Comparison of ENCODE assay signal across 23 cellular contexts in the genomic region with DNA sequence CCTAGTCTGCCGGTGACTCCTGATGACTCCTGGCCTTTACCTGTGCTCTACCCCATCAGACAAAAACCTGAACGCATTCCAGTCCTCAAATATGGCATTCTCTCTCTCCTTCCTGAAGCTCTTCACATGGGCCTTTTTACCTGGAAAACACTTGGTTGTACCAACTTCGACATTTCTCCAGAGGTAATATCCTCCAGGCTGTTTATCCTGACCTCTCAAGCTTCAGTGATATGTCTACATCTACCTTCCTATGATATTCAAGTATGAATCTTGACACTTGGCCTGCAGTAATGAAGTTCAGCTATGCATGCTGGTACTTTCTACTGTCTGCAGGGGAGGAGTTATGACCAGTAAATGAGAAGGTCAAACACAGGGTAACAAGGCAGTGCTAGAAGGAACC.
DNase-seq lines count a peak whose midpoint lies in the region; ATAC-seq, FAIRE-seq and TF ChIP-seq lines count a peak whose summit lies in the region.
"Had no signal": no experiment of that assay in that cellular context is flagged by ENCODE, and none has a peak within 500 bp of the region (broad histone marks: within the 10 kb centered on the region; RNA-seq: fewer than 3 reads in every experiment).

No MANE protein-coding gene starts in this region.

- H4K5ac ChIP-seq in H1 (ENCODE audit: insufficient read length, low read depth, low read length), result no peak overlapping the region

- no peak overlapping the region for H3K18ac ChIP-seq in H1 (ENCODE audit: extremely low read depth, low read length)

- 100% methylated on average over 3 of the region's 3 CpGs; no CpG with 5 or more reads in 1 of the 2 experiments for WGBS in H1 (ENCODE audit: extremely low coverage in 1 of 2, insufficient coverage in 1 of 2, insufficient read length in 1 of 2, insufficient replicate concordance in 2 of 2, low coverage in 1 of 2, low lambda C conversion rate in 2 of 2, missing lambda C conversion rate in 1 of 2), 2 experiments

- H3K36me3 Mint-ChIP-seq in activated CD4-positive, alpha-beta T cell treated with anti-CD3 and anti-CD28 coated beads for 36 hours (ENCODE audit: low read depth), result peaks cover 4% of the 10 kb centered on the region
- no peaks in the 10 kb centered on the region for H3K36me3 Mint-ChIP-seq in CD4-positive, alpha-beta T cell (ENCODE audit: low read depth)
- H3K36me3 Mint-ChIP-seq in natural killer cell treated with Interleukin-12 subunit alpha and Interleukin-12 subunit beta and Interleukin-15 and Interleukin-18, amount 100 ng/mL, for 72 hours, result peaks cover 17% of the 10 kb centered on the region
- H3K36me3 Mint-ChIP-seq: IgD-negative memory B cell had no signal

- no peak overlapping the region for H3K4me3 Mint-ChIP-seq in activated CD4-positive, alpha-beta T cell treated with anti-CD3 and anti-CD28 coated beads for 36 hours
- no peak overlapping the region for H3K4me3 Mint-ChIP-seq in CD4-positive, alpha-beta T cell
- peak overlapping the region; percentile 73 for H3K4me3 Mint-ChIP-seq in natural killer cell treated with Interleukin-12 subunit alpha and Interleukin-12 subunit beta and Interleukin-15 and Interleukin-18, amount 100 ng/mL, for 72 hours

- no peak for FAIRE-seq in H1 (lab: Jason Lieb, UNC)
- FAIRE-seq: G401.6, GM12892 had no signal

- H3K4ac ChIP-seq in H1 (replicated peaks; ENCODE audit: insufficient read length, low read depth, low read length), result no peak overlapping the region

- H2BK120ac ChIP-seq in H1 (replicated peaks; ENCODE audit: low read depth, low read length), result no peak overlapping the region

- no peak for TF ChIP-seq CTCF in CD4-positive, alpha-beta T cell (IDR thresholded peaks at IDR 0.05)
- TF ChIP-seq CTCF in H1 (IDR thresholded peaks at IDR 0.05; ENCODE audit: control extremely low read depth in 1 of 3, insufficient read depth in 1 of 3, low read depth in 1 of 3, low read length in 3 of 3), result no peak

- no peak for TF ChIP-seq EP300 in H1 (IDR thresholded peaks at IDR 0.05; ENCODE audit: borderline replicate concordance in 1 of 2, low read depth in 2 of 2, low read length in 2 of 2)

- H3K23ac ChIP-seq in H1 (ENCODE audit: insufficient read length), result no peak overlapping the region

- H3K79me2 ChIP-seq in H1 (ENCODE audit: control insufficient read depth in 1 of 2, insufficient read depth in 2 of 2, low read length in 2 of 2), result no peaks in the 10 kb centered on the region

- H3K56ac ChIP-seq in H1 (replicated peaks; ENCODE audit: insufficient read length, low read depth, low read length), result no peak overlapping the region

- H2BK12ac ChIP-seq in H1 (ENCODE audit: low read depth, low read length), result no peak overlapping the region

- H2AFZ ChIP-seq in H1 (ENCODE audit: low read length), result 0 out of 2 replicates have a peak overlapping the region, but pooled peaks have one; percentile 52
- H2AFZ ChIP-seq: GM23248 had no signal

- no peak overlapping the region for H3K14ac ChIP-seq in H1 (ENCODE audit: insufficient read length)

- POLR2A ChIA-PET in activated CD4-positive, alpha-beta T cell treated with anti-CD3 and anti-CD28 coated beads for 36 hours (lab: Charles Lee), result no interaction called here
- POLR2A ChIA-PET in CD4-positive, alpha-beta T cell (lab: Charles Lee), result no interaction called here
- POLR2A ChIA-PET in H1 (lab: Charles Lee; ENCODE audit: partially characterized antibody), result no interaction called here

- no peaks in the 10 kb centered on the region for H3K27me3 ChIP-seq in CD4-positive, alpha-beta T cell (ENCODE audit: control insufficient read depth, insufficient read depth, low read length)
- H3K27me3 ChIP-seq in H1 (replicated peaks in 1 of 4; ENCODE audit: control insufficient read depth in 3 of 4, extremely low read depth in 1 of 4, insufficient read depth in 3 of 4, low read length in 3 of 4), result no peaks in the 10 kb centered on the region

- H2BK5ac ChIP-seq in H1 (ENCODE audit: low read depth, low read length), result no peak overlapping the region

- H3K23me2 ChIP-seq in H1 (ENCODE audit: low read depth, low read length), result no peaks in the 10 kb centered on the region

- H3K4me1 ChIP-seq in H1 (replicated peaks in 1 of 4; ENCODE audit: control insufficient read depth in 3 of 4, insufficient read depth in 4 of 4, low read length in 3 of 4), result peaks cover 0 to 4% (median 1%) of the 10 kb centered on the region in 4 experiments; a peak in 3 of 7 replicates
- H3K4me1 ChIP-seq: HAP-1 had no signal

- peaks cover 8% of the 10 kb centered on the region for H3K9me3 Mint-ChIP-seq in activated CD4-positive, alpha-beta T cell treated with anti-CD3 and anti-CD28 coated beads for 36 hours (ENCODE audit: low read depth)
- peaks cover 5% of the 10 kb centered on the region for H3K9me3 Mint-ChIP-seq in CD4-positive, alpha-beta T cell
- H3K9me3 Mint-ChIP-seq in natural killer cell treated with Interleukin-12 subunit alpha and Interleukin-12 subunit beta and Interleukin-15 and Interleukin-18, amount 100 ng/mL, for 72 hours, result peaks cover 13% of the 10 kb centered on the region

- H3K9ac ChIP-seq in H1 (replicated peaks in 1 of 4; ENCODE audit: extremely low read depth in 1 of 4, low read depth in 3 of 4, low read length in 3 of 4), result no peak overlapping the region
- H3K9ac ChIP-seq: BLaER1 treated with 17β-estradiol and CSF1 and Interleukin-3, amounts not matched to agents 10 nM and 100 nM; GM23248 had no signal

- no peak for TF ChIP-seq RAD21 in H1 (IDR thresholded peaks at IDR 0.05 in 1 of 2, conservative IDR thresholded peaks at IDR 0.05 in 1 of 2; ENCODE audit: low read depth in 2 of 2, low read length in 2 of 2)

- H2BK20ac ChIP-seq in H1 (ENCODE audit: low read length), result no peak overlapping the region

- no peak overlapping the region for H3K4me2 ChIP-seq in H1 (ENCODE audit: insufficient read depth in 1 of 2, low read depth in 2 of 2, low read length in 2 of 2)

- no peaks in the 10 kb centered on the region for H3K9me3 ChIP-seq in CD4-positive, alpha-beta T cell (ENCODE audit: control insufficient read depth, low read length)
- peaks cover 2 to 16% of the 10 kb centered on the region in 2 experiments; a peak in 3 of 4 replicates for H3K9me3 ChIP-seq in H1 (ENCODE audit: insufficient read depth in 2 of 2, low read depth in 1 of 2, low read length in 1 of 2)
- H3K9me3 ChIP-seq: HAP-1 had no signal

- H3K27ac Mint-ChIP-seq in activated CD4-positive, alpha-beta T cell treated with anti-CD3 and anti-CD28 coated beads for 36 hours, result peak overlapping the region; percentile 45
- peak overlapping the region; percentile 17 for H3K27ac Mint-ChIP-seq in CD4-positive, alpha-beta T cell
- H3K27ac Mint-ChIP-seq in natural killer cell treated with Interleukin-12 subunit alpha and Interleukin-12 subunit beta and Interleukin-15 and Interleukin-18, amount 100 ng/mL, for 72 hours, result peak overlapping the region; percentile 80 to 87
- H3K27ac Mint-ChIP-seq: IgD-negative memory B cell had no signal

- H2BK15ac ChIP-seq in H1 (ENCODE audit: low read length), result no peak overlapping the region

- H3K4me3 ChIP-seq in H1 (ENCODE audit: extremely low read depth in 1 of 4, insufficient read depth in 2 of 4, low read depth in 3 of 4, low read length in 4 of 4), result no peak overlapping the region
- H3K4me3 ChIP-seq: BLaER1 treated with 17β-estradiol and CSF1 and Interleukin-3, amounts not matched to agents 10 nM and 100 nM; GM23248; HAP-1 had no signal

- H4K91ac ChIP-seq in H1 (replicated peaks; ENCODE audit: insufficient read length, low read length), result no peak overlapping the region

- TF ChIP-seq POLR2A in H1 (IDR thresholded peaks at IDR 0.05; ENCODE audit: control extremely low read depth in 1 of 2, low read depth in 2 of 2, low read length in 2 of 2), result no peak

- H3K36me3 ChIP-seq in H1 (ENCODE audit: control insufficient read depth in 2 of 4, insufficient read depth in 4 of 4, low read length in 3 of 4), result no peaks in the 10 kb centered on the region
- H3K36me3 ChIP-seq: BLaER1 treated with 17β-estradiol and CSF1 and Interleukin-3, amounts not matched to agents 10 nM and 100 nM; HAP-1 had no signal

- DNase-seq in activated CD4-positive, alpha-beta T cell treated with anti-CD3 and anti-CD28 coated beads for 36 hours, result no peak
- no peak for DNase-seq in activated CD4-positive, alpha-beta T cell treated with anti-CD3 and anti-CD28 coated beads, Interleukin-2, amount 50 U/mL, for 1 hour
- DNase-seq in CD4-positive, alpha-beta T cell, result no peak
- DNase-seq in H1 (ENCODE audit: low read depth in 1 of 2, low spot score in 2 of 2) (no peak), OCI-M1 (lab: John Stamatoyannopoulos, UW) (no peak)
- no peak for DNase-seq in natural killer cell treated with Interleukin-12 subunit alpha and Interleukin-12 subunit beta and Interleukin-15 and Interleukin-18, amount 100 ng/mL, for 72 hours (ENCODE audit: low spot score)
- DNase-seq: 8988T, GM23248, Karpas-422, NCI-H1694, NCI-H2081 treated with DMSO at 0.1 percent for 48 hours, NCI-H2171 treated with DMSO at 0.1 percent for 48 hours, NCI-H446 treated with DMSO at 0.1 percent for 48 hours, NCI-H526 treated with DMSO at 0.1 percent for 48 hours, PC-3, Right ventricle myocardium superior had no signal

- CTCF ChIA-PET in activated CD4-positive, alpha-beta T cell treated with anti-CD3 and anti-CD28 coated beads for 36 hours (lab: Charles Lee), result interaction anchor here (0.7 to 0.9 kb wide), 2 partner anchors 9 to 27 kb away, joined by 3 to 4 read pairs; no protein-coding TSS in a partner anchor
- CTCF ChIA-PET in CD4-positive, alpha-beta T cell (lab: Charles Lee), result no interaction called here
- CTCF ChIA-PET in H1 (lab: Charles Lee; ENCODE audit: partially characterized antibody), result interaction anchor here (0.6 to 0.7 kb wide), 2 partner anchors 14 to 1697 kb away, joined by 3 read pairs; no protein-coding TSS in a partner anchor

- no peaks in the 10 kb centered on the region for H4K20me1 ChIP-seq in H1 (replicated peaks in 1 of 2; ENCODE audit: control insufficient read depth in 1 of 2, insufficient read depth in 2 of 2, low read length in 2 of 2)
- H4K20me1 ChIP-seq: BLaER1 treated with 17β-estradiol and CSF1 and Interleukin-3, amounts not matched to agents 10 nM and 100 nM had no signal

- ATAC-seq in activated CD4-positive, alpha-beta T cell treated with anti-CD3 and anti-CD28 coated beads for 36 hours, result no peak
- no peak for ATAC-seq in CD4-positive, alpha-beta T cell (ENCODE audit: poor library complexity)
- no peak for ATAC-seq in natural killer cell treated with Interleukin-12 subunit alpha and Interleukin-12 subunit beta and Interleukin-15 and Interleukin-18, amount 100 ng/mL, for 72 hours
- ATAC-seq in GM21447 (IDR thresholded peaks at IDR 0.05; ENCODE audit: unreplicated experiment) (no peak), HG02884 (IDR thresholded peaks at IDR 0.05; ENCODE audit: unreplicated experiment) (no peak)
- ATAC-seq: PC-3 had no signal

- H3K27me3 Mint-ChIP-seq in activated CD4-positive, alpha-beta T cell treated with anti-CD3 and anti-CD28 coated beads for 36 hours, result no peaks in the 10 kb centered on the region
- H3K27me3 Mint-ChIP-seq in CD4-positive, alpha-beta T cell, result no peaks in the 10 kb centered on the region
- no peaks in the 10 kb centered on the region for H3K27me3 Mint-ChIP-seq in natural killer cell treated with Interleukin-12 subunit alpha and Interleukin-12 subunit beta and Interleukin-15 and Interleukin-18, amount 100 ng/mL, for 72 hours
- H3K27me3 Mint-ChIP-seq: IgD-negative memory B cell had no signal

- no peaks in the 10 kb centered on the region for H3K79me1 ChIP-seq in H1 (ENCODE audit: low read depth, low read length)

- peaks cover 38% of the 10 kb centered on the region for H3K4me1 Mint-ChIP-seq in activated CD4-positive, alpha-beta T cell treated with anti-CD3 and anti-CD28 coated beads for 36 hours
- H3K4me1 Mint-ChIP-seq in CD4-positive, alpha-beta T cell (ENCODE audit: low read depth), result peaks cover 72% of the 10 kb centered on the region
- H3K4me1 Mint-ChIP-seq in natural killer cell treated with Interleukin-12 subunit alpha and Interleukin-12 subunit beta and Interleukin-15 and Interleukin-18, amount 100 ng/mL, for 72 hours (ENCODE audit: low read depth in 2 of 2), result peaks cover 52 to 55% of the 10 kb centered on the region in 2 donors
- H3K4me1 Mint-ChIP-seq: IgD-negative memory B cell had no signal

- intact Hi-C loops in activated CD4-positive, alpha-beta T cell treated with anti-CD3 and anti-CD28 coated beads for 36 hours (cut with DNase I, micrococcal nuclease), result no loop called here
- intact Hi-C loops in CD4-positive, alpha-beta T cell (cut with DNase I, micrococcal nuclease), result loop anchor here in 1 of 2 experiments (1.0 kb wide), 1 partner anchor 19 kb away; no protein-coding TSS in a partner anchor

- no peak overlapping the region for H2AK5ac ChIP-seq in H1 (ENCODE audit: low read depth, low read length)

- H4K8ac ChIP-seq in H1 (ENCODE audit: extremely low read depth, insufficient read depth, low read length), result no peak overlapping the region

- no peak overlapping the region for H3K27ac ChIP-seq in CD4-positive, alpha-beta T cell (ENCODE audit: low read depth, low read length)
- no peak overlapping the region for H3K27ac ChIP-seq in H1 (ENCODE audit: low read depth, low read length)
- H3K27ac ChIP-seq: BLaER1 treated with 17β-estradiol and CSF1 and Interleukin-3, amounts not matched to agents 10 nM and 100 nM; GM23248 had no signal

Comparison
In these comparisons a context has a peak if more than half of its experiments do, and no peak if none do; other contexts are left out.
1. H3K27ac Mint-ChIP-seq: peak in every context shown above with its lines; median percentile 84 in natural killer cell treated with Interleukin-12 subunit alpha and Interleukin-12 subunit beta and Interleukin-15 and Interleukin-18, amount 100 ng/mL, for 72 hours; 45 in activated CD4-positive, alpha-beta T cell treated with anti-CD3 and anti-CD28 coated beads for 36 hours; 17 in CD4-positive, alpha-beta T cell.